In genomic region chr3:107637416-107638182, GRCh38 we compare ENCODE assay signal across 21 cellular contexts.
"Had no signal": no experiment of that assay in that cellular context is flagged by ENCODE, and none has a peak within 500 bp of the region (broad histone marks: within the 10 kb centered on the region; RNA-seq: fewer than 3 reads in every experiment).

No MANE protein-coding gene starts in this region.

- DNase-seq: activated CD4-positive, alpha-beta memory T cell treated with anti-CD3 and anti-CD28 coated beads, Interleukin-2, amount 10 ng/mL, durations not matched to agents 7 days and 5 days; activated CD4-positive, alpha-beta T cell treated with anti-CD3 and anti-CD28 coated beads for 48 hours; activated CD4-positive, CD25-positive, alpha-beta regulatory T cell; activated CD8-positive, alpha-beta memory T cell treated with anti-CD3 and anti-CD28 coated beads, Interleukin-2, amount 10 ng/mL, durations not matched to agents 7 days and 5 days; activated naive CD4-positive, alpha-beta T cell treated with Interleukin-2 at 50 U/mL for 16 hours; activated naive CD8-positive, alpha-beta T cell treated with anti-CD3 and anti-CD28 coated beads, Interleukin-2, amount 10 ng/mL, durations not matched to agents 7 days and 5 days; activated T-cell treated with anti-CD3 and anti-CD28 coated beads, Interleukin-2, amount 50 U/mL, for 1 hour; body of pancreas; central memory CD4-positive, alpha-beta T cell; colonic mucosa; endodermal cell; foreskin keratinocyte; glutamatergic neuron; mucosa of descending colon; naive B cell; right cardiac atrium; stimulated activated CD4-positive, alpha-beta T cell treated with anti-CD3 and anti-CD28 coated beads, Interleukin-2, amount 100 ng/mL, for 24 hours; stimulated activated naive CD4-positive, alpha-beta T cell treated with Interleukin-2 at 50 U/mL for 16 hours; T-helper 2 cell; thyroid gland had no signal

- ATAC-seq: activated CD8-positive, alpha-beta memory T cell treated with anti-CD3 and anti-CD28 coated beads, Interleukin-2, amount 10 ng/mL, durations not matched to agents 7 days and 5 days; activated T-helper 17 cell treated with anti-CD3 and anti-CD28 coated beads, Interleukin-2, amount 50 U/mL, for 72 hours; body of pancreas; foreskin keratinocyte; mucosa of descending colon; right cardiac atrium had no signal
